Comparison of ENCODE assay signal across 29 cellular contexts in genomic region chr3:124207077-124207476, GRCh38.
"Had no signal": no experiment of that assay in that cellular context is flagged by ENCODE, and none has a peak within 500 bp of the region (broad histone marks: within the 10 kb centered on the region; RNA-seq: fewer than 3 reads in every experiment).

No MANE protein-coding gene starts in this region.

- H3K36me3 ChIP-seq: brain microvascular endothelial cell, esophagus muscularis mucosa, gastrocnemius medialis, heart left ventricle had no signal

- H3K27ac ChIP-seq: brain microvascular endothelial cell, coronary artery, esophagus muscularis mucosa, foreskin keratinocyte, gastrocnemius medialis, heart left ventricle, VCaP had no signal

- H3K4me1 ChIP-seq: foreskin keratinocyte had no signal

- H3K4me3 ChIP-seq: coronary artery, esophagus muscularis mucosa, gastrocnemius medialis, heart left ventricle had no signal

- DNase-seq: activated CD4-positive, alpha-beta T cell treated with anti-CD3 and anti-CD28 coated beads for 1 hour; activated CD4-positive, alpha-beta T cell treated with anti-CD3 and anti-CD28 coated beads for 4 hours; activated CD4-positive, alpha-beta T cell treated with anti-CD3 and anti-CD28 coated beads, Interleukin-2, amount 10 ng/mL, durations not matched to agents 7 days and 5 days; activated CD4-positive, alpha-beta T cell treated with anti-CD3 and anti-CD28 coated beads, Interleukin-2, amount 50 U/mL, for 48 hours; activated CD8-positive, alpha-beta memory T cell treated with anti-CD3 and anti-CD28 coated beads for 24 hours; activated CD8-positive, alpha-beta T cell treated with anti-CD3 and anti-CD28 coated beads for 36 hours; activated effector memory CD4-positive, alpha-beta T cell treated with Interleukin-2 at 50 U/mL for 16 hours; activated gamma-delta T cell treated with Interleukin-2 at 50 U/mL for 16 hours; activated naive CD4-positive, alpha-beta T cell treated with anti-CD3 and anti-CD28 coated beads, Interleukin-2, amount 50 U/mL, for 16 hours; activated naive CD4-positive, alpha-beta T cell treated with Interleukin-2 at 50 U/mL for 16 hours; activated T-cell treated with anti-CD3 and anti-CD28 coated beads, Interleukin-2, amount 50 U/mL, for 4 hours; amniotic stem cell; anterior cingulate cortex; brain microvascular endothelial cell; effector CD4-positive, alpha-beta T cell; effector memory CD8-positive, alpha-beta T cell; erythroblast; foreskin keratinocyte; gastrocnemius medialis; glutamatergic neuron; heart left ventricle; T-helper 2 cell had no signal

- H3K27me3 ChIP-seq: esophagus muscularis mucosa, gastrocnemius medialis, heart left ventricle had no signal

- H3K9me3 ChIP-seq: esophagus muscularis mucosa, gastrocnemius medialis, heart left ventricle had no signal

- FAIRE-seq: astrocyte, TTC549 had no signal

- ATAC-seq: activated CD8-positive, alpha-beta T cell treated with anti-CD3 and anti-CD28 coated beads for 36 hours; activated T-helper 17 cell treated with anti-CD3 and anti-CD28 coated beads, Interleukin-2, amount 50 U/mL, for 72 hours; effector memory CD8-positive, alpha-beta T cell; foreskin keratinocyte; WTC11 had no signal
